Comparison of ENCODE assay signal across 22 cellular contexts in genomic region chr3:77917225-77917624, GRCh38.
DNase-seq lines count a peak whose midpoint lies in the region; ATAC-seq and TF ChIP-seq lines count a peak whose summit lies in the region.
"Had no signal": no experiment of that assay in that cellular context is flagged by ENCODE, and none has a peak within 500 bp of the region (broad histone marks: within the 10 kb centered on the region; RNA-seq: fewer than 3 reads in every experiment).

No MANE protein-coding gene starts in this region.

- DNase-seq in GM23338 (ENCODE audit: low spot score) (peak; percentile 30), WTC11 (ENCODE audit: low spot score) (no peak), posterior vena cava (ENCODE audit: low spot score) (no peak), esophagus muscularis mucosa (ENCODE audit: extremely low spot score) (no peak)
- DNase-seq: AML-193; Caco-2; CD4-positive, alpha-beta T cell; DMS153; DMS79; GDM1; HFFc6; KBM-7 had no signal

- peaks cover 15% of the 10 kb centered on the region for H3K4me1 Mint-ChIP-seq in GM23338
- peaks cover 35% of the 10 kb centered on the region for H3K4me1 Mint-ChIP-seq in WTC11
- H3K4me1 Mint-ChIP-seq: IgD-negative memory B cell had no signal

- no peak for TF ChIP-seq POLR2A in esophagus muscularis mucosa (IDR thresholded peaks at IDR 0.05; ENCODE audit: low read depth)

- H3K27me3 ChIP-seq in GM23338 (ENCODE audit: insufficient read depth) (no peaks in the 10 kb centered on the region), HUES6 (ENCODE audit: control insufficient read depth, insufficient read depth, low read length) (no peaks in the 10 kb centered on the region), iPS-20b (ENCODE audit: insufficient read depth, low read length) (no peaks in the 10 kb centered on the region), esophagus muscularis mucosa (no peaks in the 10 kb centered on the region)

- H3K4me1 ChIP-seq in GM23338 (ENCODE audit: insufficient read depth) (peaks cover 18% of the 10 kb centered on the region; the same call in 1 of the 2 replicates), HUES6 (ENCODE audit: control insufficient read depth, insufficient read depth, low read length) (no peaks in the 10 kb centered on the region; the same call in 1 of the 2 replicates), iPS-20b (ENCODE audit: insufficient read depth, low read length) (no peaks in the 10 kb centered on the region; the same call in 1 of the 2 replicates), esophagus muscularis mucosa (no peaks in the 10 kb centered on the region)
- H3K4me1 ChIP-seq: A549, Caco-2 had no signal

- no peaks in the 10 kb centered on the region for H3K9me2 ChIP-seq in GM23338 (ENCODE audit: insufficient read depth)

- H2AFZ ChIP-seq in GM23338: no peak overlapping the region

- peaks cover 34% of the 10 kb centered on the region for H3K9me3 ChIP-seq in HUES6 (ENCODE audit: control insufficient read depth, insufficient read depth, low read depth, low read length)
- H3K9me3 ChIP-seq in iPS-20b (ENCODE audit: insufficient read depth, low read depth, low read length): peaks cover 33% of the 10 kb centered on the region
- peaks cover 0 to 15% (median 3%) of the 10 kb centered on the region in 4 donors for H3K9me3 ChIP-seq in esophagus muscularis mucosa
- H3K9me3 ChIP-seq: Caco-2 had no signal

- no peaks in the 10 kb centered on the region for H3F3A ChIP-seq in GM23338 (replicated peaks; ENCODE audit: low read depth)

- CTCF ChIA-PET in WTC11 (lab: Charles Lee): no interaction called here

- WGBS in esophagus muscularis mucosa: 54% methylated on average over 2 of the region's 2 CpGs

- H3K9me3 Mint-ChIP-seq in GM23338: peaks cover 41% of the 10 kb centered on the region
- peaks cover 37% of the 10 kb centered on the region for H3K9me3 Mint-ChIP-seq in WTC11

- TF ChIP-seq CTCF in GM23338 (conservative IDR thresholded peaks at IDR 0.05; ENCODE audit: low read depth in 2 of 2): no peak
- no peak for TF ChIP-seq CTCF in WTC11 (IDR thresholded peaks at IDR 0.05)
- no peak for TF ChIP-seq CTCF in esophagus muscularis mucosa (IDR thresholded peaks at IDR 0.05)

- peaks cover 1% of the 10 kb centered on the region for H3K27me3 Mint-ChIP-seq in GM23338 (ENCODE audit: insufficient read depth, low read depth, poor library complexity)
- peaks cover 10% of the 10 kb centered on the region; the same call in 1 of the 2 replicates for H3K27me3 Mint-ChIP-seq in WTC11 (ENCODE audit: low read depth)
- H3K27me3 Mint-ChIP-seq: CD4-positive, alpha-beta T cell; IgD-negative memory B cell had no signal

- peak overlapping the region; percentile 52; the same call in 1 of the 2 replicates for H3K27ac Mint-ChIP-seq in GM23338
- no peak overlapping the region for H3K27ac Mint-ChIP-seq in WTC11
- H3K27ac Mint-ChIP-seq: CD4-positive, alpha-beta T cell; HFFc6; IgD-negative memory B cell had no signal

- no peak overlapping the region for H3K4me3 Mint-ChIP-seq in GM23338
- no peak overlapping the region for H3K4me3 Mint-ChIP-seq in WTC11
- H3K4me3 Mint-ChIP-seq: CD4-positive, alpha-beta T cell; HFFc6; IgD-negative memory B cell had no signal

- H3K4me3 ChIP-seq in GM23338 (no peak overlapping the region), HUES6 (ENCODE audit: low read depth, low read length) (no peak overlapping the region), iPS-20b (ENCODE audit: low read length) (peak overlapping the region; percentile 11; the same call in 1 of the 2 replicates), esophagus muscularis mucosa (no peak overlapping the region)
- H3K4me3 ChIP-seq: A549 had no signal

- H3K36me3 ChIP-seq in GM23338 (ENCODE audit: insufficient read depth): peaks cover 5% of the 10 kb centered on the region; the same call in 1 of the 2 replicates
- no peaks in the 10 kb centered on the region for H3K36me3 ChIP-seq in HUES6 (ENCODE audit: control insufficient read depth, insufficient read depth, low read length)
- H3K36me3 ChIP-seq in iPS-20b (ENCODE audit: insufficient read depth, low read depth, low read length): 0 out of 2 replicates have a peak, but pooled peaks cover 5% of the 10 kb centered on the region
- no peaks in the 10 kb centered on the region for H3K36me3 ChIP-seq in esophagus muscularis mucosa

- ATAC-seq in GM23338: peak; percentile 53; the same call in 1 of the 3 replicates
- peak; percentile 66 for ATAC-seq in WTC11
- no peak for ATAC-seq in HG02642 (IDR thresholded peaks at IDR 0.05; ENCODE audit: poor library complexity, unreplicated experiment)
- no peak for ATAC-seq in GM18873 (IDR thresholded peaks at IDR 0.05; ENCODE audit: low FRiP score, unreplicated experiment)
- ATAC-seq: A549, HCT116, HepG2 had no signal

- H3K27ac ChIP-seq in GM23338 (ENCODE audit: low read depth) (no peak overlapping the region), HUES6 (ENCODE audit: low read depth, low read length) (0 out of 2 replicates have a peak overlapping the region, but pooled peaks have one; percentile 15), iPS-20b (ENCODE audit: low read length) (no peak overlapping the region), esophagus muscularis mucosa (replicated peaks in 1 of 4) (no peak overlapping the region)
- H3K27ac ChIP-seq: 22Rv1, A549, C4-2B had no signal

- no peaks in the 10 kb centered on the region for H3K79me2 ChIP-seq in GM23338 (replicated peaks; ENCODE audit: insufficient read depth)

- TF ChIP-seq EP300 in esophagus muscularis mucosa (IDR thresholded peaks at IDR 0.05): no peak

- intact Hi-C loops in posterior vena cava (cut with DNase I) (no loop called here), esophagus muscularis mucosa (cut with DNase I) (no loop called here)

- H3K36me3 Mint-ChIP-seq in GM23338 (ENCODE audit: low read depth) (peaks cover 42% of the 10 kb centered on the region), WTC11 (peaks cover 36% of the 10 kb centered on the region)
- H3K36me3 Mint-ChIP-seq: IgD-negative memory B cell had no signal

- peak overlapping the region; percentile 4; the same call in 1 of the 2 replicates for H3K4me2 ChIP-seq in GM23338
- H3K4me2 ChIP-seq: A549 had no signal

- POLR2A ChIA-PET in WTC11 (lab: Charles Lee): interaction anchor here (0.7 kb wide), 1 partner anchor 13 kb away, joined by 4 read pairs; no protein-coding TSS in a partner anchor

- H4K20me1 ChIP-seq in GM23338 (replicated peaks; ENCODE audit: insufficient read depth): no peaks in the 10 kb centered on the region

- no peak overlapping the region for H3K9ac ChIP-seq in HUES6 (ENCODE audit: low read length)
- no peak overlapping the region for H3K9ac ChIP-seq in iPS-20b (ENCODE audit: low read depth, low read length)

TF ChIP-seq in GM23338, 12 proteins besides CTCF, POLR2A, EP300 and RAD21 (continues in another document):
- peak; percentile 81 for TF ChIP-seq NANOG (IDR thresholded peaks at IDR 0.05; ENCODE audit: borderline replicate concordance)

TF ChIP-seq in WTC11, 78 proteins besides CTCF, POLR2A, EP300 and RAD21 (continues in another document):
- TF ChIP-seq NFYB (CRISPR knock-in tag; conservative IDR thresholded peaks at IDR 0.05; ENCODE audit: low read depth): no peak
- no peak for TF ChIP-seq ZSCAN18 (CRISPR knock-in tag; IDR thresholded peaks at IDR 0.05)
- no peak for TF ChIP-seq ATF2 (CRISPR knock-in tag; IDR thresholded peaks at IDR 0.05; ENCODE audit: borderline replicate concordance, low read depth)
- no peak for TF ChIP-seq USF1 (CRISPR knock-in tag; IDR thresholded peaks at IDR 0.05)
- no peak for TF ChIP-seq FOXK1 (CRISPR knock-in tag; IDR thresholded peaks at IDR 0.05)
- TF ChIP-seq USF2 (CRISPR knock-in tag; IDR thresholded peaks at IDR 0.05): no peak

Comparison
In these comparisons a context has a peak if more than half of its experiments do, and no peak if none do; other contexts are left out.
1. ATAC-seq: peak in GM23338 (single experiment) and WTC11 (single experiment); none in HG02642 (single experiment) and GM18873 (single experiment).